30 cellular contexts compared by ENCODE assay signal in the genomic region with DNA sequence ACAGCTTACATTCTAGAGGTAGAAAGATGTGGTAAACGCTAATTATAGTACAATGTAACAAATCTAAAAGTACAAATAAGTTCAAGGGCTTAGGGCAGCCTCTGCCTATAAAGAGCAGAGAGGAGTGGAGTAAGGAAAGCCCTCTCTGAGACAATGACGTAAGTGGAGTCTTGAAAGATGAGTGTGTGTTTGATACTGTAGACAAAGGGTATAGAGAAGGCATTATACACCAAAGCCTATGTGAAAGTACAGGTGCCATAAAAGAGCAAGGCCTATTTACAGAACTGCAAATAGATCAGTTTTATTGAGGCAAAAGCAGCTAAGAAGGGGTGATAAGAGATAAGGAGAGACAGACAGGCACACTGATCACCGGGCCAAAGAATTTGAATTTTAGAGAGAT. TPM values are rescaled to one million over a fixed set of nuclear protein-coding genes. Genes with fewer than 3 reads are reported as not detected.
A peak's percentile ranks its signal among the peaks of the same experiment; 100 is the strongest.
DNase-seq lines count a peak whose midpoint lies in the region; ATAC-seq and TF ChIP-seq lines count a peak whose summit lies in the region.
"Had no signal": no experiment of that assay in that cellular context is flagged by ENCODE, and none has a peak within 500 bp of the region (broad histone marks: within the 10 kb centered on the region; RNA-seq: fewer than 3 reads in every experiment).

No MANE protein-coding gene starts in this region.

- H3K4ac ChIP-seq in IMR-90 (ENCODE audit: low read depth, low read length) = no peak overlapping the region

- no peaks in the 10 kb centered on the region for H3K27me3 Mint-ChIP-seq in Caco-2 (ENCODE audit: insufficient read depth, unreplicated experiment)
- peaks cover 0 to 5% (median 0%) of the 10 kb centered on the region in 3 donors for H3K27me3 Mint-ChIP-seq in immature natural killer cell (ENCODE audit: low read depth in 3 of 3)
- H3K27me3 Mint-ChIP-seq: activated naive CD4-positive, alpha-beta T cell treated with anti-CD3 and anti-CD28 coated beads, Interleukin-2, amount 10 ng/mL, durations not matched to agents 7 days and 5 days had no signal

- H3K9ac ChIP-seq in IMR-90 (ENCODE audit: low read depth, low read length) = no peak overlapping the region
- H3K9ac ChIP-seq: BLaER1, KMS-11, neural progenitor cell had no signal

- WGBS in IMR-90 (ENCODE audit: extremely low coverage in 2 of 2, insufficient read length in 1 of 2), 2 experiments = no CpG with 5 or more reads among the region's 3 CpGs

- no peak overlapping the region for H3K14ac ChIP-seq in IMR-90 (replicated peaks; ENCODE audit: low read depth, low read length)

- H3K9me3 Mint-ChIP-seq in Caco-2 (ENCODE audit: unreplicated experiment) (no peaks in the 10 kb centered on the region), immature natural killer cell (no peaks in the 10 kb centered on the region)
- H3K9me3 Mint-ChIP-seq: stimulated activated effector memory CD8-positive, alpha-beta T cell treated with anti-CD3 and anti-CD28 coated beads, Interleukin-12 subunit alpha, Interleukin-12 subunit beta, amount 100 ng/mL, for 72 hours had no signal

- TF ChIP-seq CTCF in Caco-2 (IDR thresholded peaks at IDR 0.05; ENCODE audit: insufficient read depth in 1 of 2, low read depth in 1 of 2, low read length in 1 of 2, severe bottlenecking in 1 of 2, unreplicated experiment in 1 of 2) = no peak
- no peak for TF ChIP-seq CTCF in IMR-90 (conservative IDR thresholded peaks at IDR 0.05; ENCODE audit: low read depth, low read length)
- TF ChIP-seq CTCF in brain microvascular endothelial cell (IDR thresholded peaks at IDR 0.05; ENCODE audit: low read depth, low read length, missing control alignments) = no peak

- no peak overlapping the region for H2AK9ac ChIP-seq in IMR-90 (replicated peaks; ENCODE audit: low read depth, low read length, poor library complexity)

- H3K27ac Mint-ChIP-seq in Caco-2 (ENCODE audit: unreplicated experiment) (peak overlapping the region; percentile 39), immature natural killer cell (peak overlapping the region in 2 of 6 donors; percentile 1 to 41)
- H3K27ac Mint-ChIP-seq: activated naive CD4-positive, alpha-beta T cell treated with anti-CD3 and anti-CD28 coated beads, Interleukin-2, amount 10 ng/mL, durations not matched to agents 7 days and 5 days; H9; neural progenitor cell; stimulated activated effector memory CD8-positive, alpha-beta T cell treated with anti-CD3 and anti-CD28 coated beads, Interleukin-12 subunit alpha, Interleukin-12 subunit beta, amount 100 ng/mL, for 72 hours had no signal

- H4K20me1 ChIP-seq in IMR-90 (ENCODE audit: insufficient read depth, low read length) = peaks cover 17% of the 10 kb centered on the region; the same call in 1 of the 2 replicates

- H4K91ac ChIP-seq in IMR-90 (ENCODE audit: insufficient read depth, low read depth, low read length) = no peak overlapping the region

- H3K4me2 ChIP-seq in IMR-90 (ENCODE audit: low read depth, low read length) = no peak overlapping the region
- H3K4me2 ChIP-seq: BLaER1, KMS-11, neural progenitor cell had no signal

- in situ Hi-C loops in IMR-90 (cut with MboI; ENCODE audit: low sequenced_read_pairs) = no loop called here
- in situ Hi-C loops in brain microvascular endothelial cell (cut with HindIII; ENCODE audit: low pct_ligation_motif_present, low sequenced_read_pairs) = no loop called here

- H2BK20ac ChIP-seq in IMR-90 (ENCODE audit: low read depth, low read length) = no peak overlapping the region

- no peak overlapping the region for H2BK15ac ChIP-seq in IMR-90 (ENCODE audit: low read depth, low read length)

- no peak for TF ChIP-seq POLR2A in IMR-90 (IDR thresholded peaks at IDR 0.05; ENCODE audit: low read depth, low read length)

- H2AFZ ChIP-seq in IMR-90 (replicated peaks; ENCODE audit: low read length, poor library complexity) = no peak overlapping the region
- H2AFZ ChIP-seq: neural progenitor cell had no signal

- no peaks in the 10 kb centered on the region for H3K36me3 ChIP-seq in Caco-2 (ENCODE audit: control insufficient read depth, insufficient read depth, low read length)
- H3K36me3 ChIP-seq in IMR-90 (ENCODE audit: control insufficient read depth, insufficient read depth, low read length) = peaks cover 10% of the 10 kb centered on the region
- peaks cover 9% of the 10 kb centered on the region for H3K36me3 ChIP-seq in brain microvascular endothelial cell (replicated peaks)

- peaks cover 36% of the 10 kb centered on the region for H3K36me3 Mint-ChIP-seq in Caco-2 (ENCODE audit: insufficient read depth, unreplicated experiment)
- peaks cover 13 to 22% (median 18%) of the 10 kb centered on the region in 3 donors for H3K36me3 Mint-ChIP-seq in immature natural killer cell

- H3K27ac ChIP-seq in IMR-90 (ENCODE audit: insufficient read depth, low read length) (no peak overlapping the region), brain microvascular endothelial cell (no peak overlapping the region)
- H3K27ac ChIP-seq: BLaER1, KMS-11, neural progenitor cell, right lobe of liver, upper lobe of left lung had no signal

- H2BK5ac ChIP-seq in IMR-90 (ENCODE audit: low read depth, low read length, poor library complexity, severe bottlenecking) = no peak overlapping the region

- peaks cover 8 to 46% of the 10 kb centered on the region in 2 experiments for H3K79me1 ChIP-seq in IMR-90 (ENCODE audit: low read depth in 1 of 2, low read length in 2 of 2)

- H3K23ac ChIP-seq in IMR-90 (ENCODE audit: low read depth, low read length) = no peak overlapping the region

- no peak overlapping the region for H4K5ac ChIP-seq in IMR-90 (ENCODE audit: low read depth, low read length)

- BruUV-seq in Caco-2 (replicated peaks; lab: Mats Ljungman, UMichigan) = no TSS peak
- no TSS peak for BruUV-seq in IMR-90 (replicated peaks; lab: Mats Ljungman, UMichigan)

- dilution Hi-C loops in IMR-90 (cut with HindIII; ENCODE audit: low sequenced_read_pairs, unreplicated experiment) = no loop called here

- peak overlapping the region; percentile 15 for H3K4me3 Mint-ChIP-seq in Caco-2 (ENCODE audit: unreplicated experiment)
- no peak overlapping the region for H3K4me3 Mint-ChIP-seq in immature natural killer cell
- H3K4me3 Mint-ChIP-seq: activated naive CD4-positive, alpha-beta T cell treated with anti-CD3 and anti-CD28 coated beads, Interleukin-2, amount 10 ng/mL, durations not matched to agents 7 days and 5 days; H9; neural progenitor cell; stimulated activated effector memory CD8-positive, alpha-beta T cell treated with anti-CD3 and anti-CD28 coated beads, Interleukin-12 subunit alpha, Interleukin-12 subunit beta, amount 100 ng/mL, for 72 hours had no signal

- intact Hi-C loops in Caco-2 (cut with micrococcal nuclease; ENCODE audit: unreplicated experiment) = loop anchor here (1.0 to 5.0 kb wide), 2 partner anchors 11 to 644 kb away; partner anchors contain the start of gene GOPC
- intact Hi-C loops in IMR-90 (cut with micrococcal nuclease) = no loop called here
- intact Hi-C loops in left colon (cut with DNase I, micrococcal nuclease) = no loop called here

- H3K9me3 ChIP-seq in Caco-2 (peaks cover 3% of the 10 kb centered on the region; the same call in 1 of the 2 replicates), IMR-90 (ENCODE audit: control insufficient read depth, insufficient read depth, low read length) (no peaks in the 10 kb centered on the region)
- H3K9me3 ChIP-seq: right lobe of liver, upper lobe of left lung had no signal

- no peak overlapping the region for H3K56ac ChIP-seq in IMR-90 (ENCODE audit: extremely low read depth, insufficient read depth, low read length)

- CTCF ChIA-PET in Caco-2 (lab: Charles Lee) (interaction anchor here (0.5 kb wide), 1 partner anchor 326 kb away, joined by 3 read pairs; the partner anchor contains the start of gene VGLL2), IMR-90 (lab: Yijun Ruan, JAX) (no interaction called here)

- no peak overlapping the region for H4K8ac ChIP-seq in IMR-90 (ENCODE audit: low read depth in 2 of 2, low read length in 2 of 2)

- no peak overlapping the region for H3K18ac ChIP-seq in IMR-90 (ENCODE audit: low read depth, low read length)

- ATAC-seq in IMR-90 (ENCODE audit: low read depth) = peak; percentile 46; the same call in 1 of the 2 replicates
- ATAC-seq in left colon = peak; percentile 95
- ATAC-seq in HG02759 (IDR thresholded peaks at IDR 0.05; ENCODE audit: unreplicated experiment) = no peak
- ATAC-seq: right lobe of liver; stimulated activated effector memory CD8-positive, alpha-beta T cell treated with anti-CD3 and anti-CD28 coated beads, Interleukin-12 subunit alpha, Interleukin-12 subunit beta, amount 100 ng/mL, for 72 hours had no signal

- H2BK120ac ChIP-seq in IMR-90 (ENCODE audit: low read depth, low read length) = no peak overlapping the region

- POLR2A ChIA-PET in Caco-2 (lab: Charles Lee) (interaction anchor here (1.0 to 2.0 kb wide), 2 partner anchors 11 to 109 kb away, joined by 3 to 13 read pairs; partner anchors contain the start of gene GOPC), IMR-90 (lab: Charles Lee; ENCODE audit: unreplicated experiment) (no interaction called here)

- TF ChIP-seq RAD21 in IMR-90 (IDR thresholded peaks at IDR 0.05; ENCODE audit: low read length) = no peak

- H3K4me1 Mint-ChIP-seq in Caco-2 (ENCODE audit: low read depth, unreplicated experiment) = peaks cover 14% of the 10 kb centered on the region
- peaks cover 22 to 32% of the 10 kb centered on the region in 2 donors for H3K4me1 Mint-ChIP-seq in immature natural killer cell
- H3K4me1 Mint-ChIP-seq: H9; neural progenitor cell; stimulated activated effector memory CD8-positive, alpha-beta T cell treated with anti-CD3 and anti-CD28 coated beads, Interleukin-12 subunit alpha, Interleukin-12 subunit beta, amount 100 ng/mL, for 72 hours had no signal

- H3K9me1 ChIP-seq in IMR-90 (ENCODE audit: insufficient read depth, low read length) = no peaks in the 10 kb centered on the region

- peaks cover 24% of the 10 kb centered on the region for H3K4me1 ChIP-seq in Caco-2
- H3K4me1 ChIP-seq in IMR-90 (ENCODE audit: control insufficient read depth, insufficient read depth, low read length) = no peaks in the 10 kb centered on the region
- H3K4me1 ChIP-seq: BLaER1, neural progenitor cell, upper lobe of left lung had no signal

- DNase-seq in Caco-2 = peak; percentile 34 to 65
- DNase-seq in IMR-90 = peak; percentile 43
- DNase-seq in brain microvascular endothelial cell = peak; percentile 20
- DNase-seq in left colon = no peak
- DNase-seq in kidney tubule cell (ENCODE audit: low spot score) = no peak
- no peak for DNase-seq in retina
- no peak for DNase-seq in immature natural killer cell
- DNase-seq: activated CD4-positive, alpha-beta T cell treated with anti-CD3 and anti-CD28 coated beads, Interleukin-2, amount 50 U/mL, for 4 hours; activated CD4-positive, CD25-positive, alpha-beta regulatory T cell; activated CD8-positive, alpha-beta memory T cell treated with anti-CD3 and anti-CD28 coated beads, Interleukin-2, amount 50 U/mL, for 4 hours; activated naive CD4-positive, alpha-beta T cell treated with anti-CD3 and anti-CD28 coated beads, Interleukin-2, amount 10 ng/mL, durations not matched to agents 7 days and 5 days; amniotic stem cell; DMS53; GF-D8; H9; kidney; NCI-H1436; NCI-H2171; NCI-H524; NK-92 treated with Interleukin-12 subunit alpha and Interleukin-12 subunit beta, amount 100 ng/mL, for 24 hours; right lobe of liver; stimulated activated CD4-positive, alpha-beta T cell treated with anti-CD3 and anti-CD28 coated beads, Interleukin-4, amount 100 ng/mL, for 24 hours; SW 1271; T1000; upper lobe of left lung had no signal

- no peaks in the 10 kb centered on the region for H3K27me3 ChIP-seq in Caco-2 (replicated peaks; ENCODE audit: control insufficient read depth, insufficient read depth, low read length)
- no peaks in the 10 kb centered on the region for H3K27me3 ChIP-seq in IMR-90 (ENCODE audit: control insufficient read depth, insufficient read depth, low read length)
- no peaks in the 10 kb centered on the region for H3K27me3 ChIP-seq in brain microvascular endothelial cell (replicated peaks)
- H3K27me3 ChIP-seq: BLaER1, neural progenitor cell, right lobe of liver, upper lobe of left lung had no signal

- no peak overlapping the region for H3K4me3 ChIP-seq in Caco-2 (ENCODE audit: low read depth, low read length)
- no peak overlapping the region for H3K4me3 ChIP-seq in IMR-90 (ENCODE audit: insufficient read depth, low read depth, low read length)
- H3K4me3 ChIP-seq in brain microvascular endothelial cell (ENCODE audit: low read depth, low read length) = no peak overlapping the region
- H3K4me3 ChIP-seq: BLaER1, neural progenitor cell, right lobe of liver, upper lobe of left lung had no signal

- H2AK5ac ChIP-seq in IMR-90 (ENCODE audit: low read depth, low read length) = no peak overlapping the region

RNA-seq across cellular contexts. Expression of gene GOPC, which starts 10.9 kb away (rescaled TPM):
- total RNA-seq in Caco-2 (2022) = 29.0 and 29.6 TPM in 2 replicates
- 23.8 and 50.3 TPM in 2 replicates for total RNA-seq in IMR-90 (2012; rRNA removed)
- 18.6 and 23.4 TPM in 2 replicates for polyA plus RNA-seq in IMR-90 (2012; rRNA removed)
- polyA plus RNA-seq in IMR-90 (2012; cell fraction: cytosol; rRNA removed) = 5.3 and 7.8 TPM in 2 replicates
- 7.5 and 42.5 TPM in 2 replicates for polyA plus RNA-seq in IMR-90 (2012; cell fraction: nucleus; rRNA removed; ENCODE audit: low replicate concordance)
- total RNA-seq in left colon = 10 to 100 TPM; 25.1 to 37.2 TPM
- polyA plus RNA-seq in immature natural killer cell = 10 to 100 TPM in 1 of 3 donors, 1 to 10 TPM in 2; 5.3 to 17.8 (median 8.3) TPM

Comparison
In these comparisons a context has a peak if more than half of its experiments do, and no peak if none do; other contexts are left out.
1. DNase-seq: peak in Caco-2 (2 of 2), IMR-90 (single experiment) and brain microvascular endothelial cell (single experiment); none in left colon (0 of 2), kidney tubule cell (single experiment), retina (single experiment) and immature natural killer cell (0 of 3).